ENCODE assay signal across 29 cellular contexts in genomic region chr10:49356945-49357344, GRCh38. TPM values are rescaled to one million over a fixed set of nuclear protein-coding genes. Genes with fewer than 3 reads are reported as not detected.
DNase-seq lines count a peak whose midpoint lies in the region; ATAC-seq and TF ChIP-seq lines count a peak whose summit lies in the region.
"Had no signal": no experiment of that assay in that cellular context is flagged by ENCODE, and none has a peak within 500 bp of the region (broad histone marks: within the 10 kb centered on the region; RNA-seq: fewer than 3 reads in every experiment).

No MANE protein-coding gene starts in this region.

- no peaks in the 10 kb centered on the region for H3F3A ChIP-seq in MM.1S (ENCODE audit: insufficient read depth, low read length)

- no peaks in the 10 kb centered on the region for H4K20me1 ChIP-seq in MM.1S (ENCODE audit: insufficient read depth, low read length)

- no peaks in the 10 kb centered on the region for H3K9me3 ChIP-seq in MM.1S (replicated peaks; ENCODE audit: insufficient read depth, low read length)
- H3K9me3 ChIP-seq: lower lobe of right lung, mucosa of descending colon had no signal

- no peak overlapping the region for H3K4me2 ChIP-seq in MM.1S (ENCODE audit: low read depth, low read length)

- no peaks in the 10 kb centered on the region for H3K4me1 ChIP-seq in MM.1S (ENCODE audit: low read length)
- H3K4me1 ChIP-seq: tibial nerve had no signal

- H3K9ac ChIP-seq in MM.1S (ENCODE audit: low read length) = no peak overlapping the region

- peak overlapping the region in 1 of 2 donors; percentile 14 for H3K27ac Mint-ChIP-seq in natural killer cell treated with Interleukin-12 subunit alpha and Interleukin-12 subunit beta and Interleukin-15 and Interleukin-18, amount 100 ng/mL, for 72 hours
- no peak overlapping the region for H3K27ac Mint-ChIP-seq in natural killer cell
- H3K27ac Mint-ChIP-seq: activated CD4-positive, alpha-beta memory T cell treated with anti-CD3 and anti-CD28 coated beads for 36 hours; HFFc6; nephron progenitor cell; T-cell had no signal

- no peak overlapping the region for H3K4me3 Mint-ChIP-seq in natural killer cell treated with Interleukin-12 subunit alpha and Interleukin-12 subunit beta and Interleukin-15 and Interleukin-18, amount 100 ng/mL, for 72 hours
- H3K4me3 Mint-ChIP-seq in natural killer cell = no peak overlapping the region
- H3K4me3 Mint-ChIP-seq: activated CD4-positive, alpha-beta memory T cell treated with anti-CD3 and anti-CD28 coated beads for 36 hours; HFFc6; nephron progenitor cell; T-cell had no signal

- no peak overlapping the region for H3K27ac ChIP-seq in MM.1S (ENCODE audit: low read length)
- H3K27ac ChIP-seq: esophagus squamous epithelium, lower lobe of right lung, SJCRH30, tibial nerve had no signal

- peak; percentile 75 for ATAC-seq in natural killer cell treated with Interleukin-12 subunit alpha and Interleukin-12 subunit beta and Interleukin-15 and Interleukin-18, amount 100 ng/mL, for 72 hours
- ATAC-seq in natural killer cell = no peak
- peak; percentile 47 for ATAC-seq in HG02623 (IDR thresholded peaks at IDR 0.05; ENCODE audit: unreplicated experiment)
- ATAC-seq in HG03097 (IDR thresholded peaks at IDR 0.05; ENCODE audit: low FRiP score, unreplicated experiment) = no peak
- ATAC-seq: HepG2, lower lobe of right lung, mucosa of descending colon, T-cell had no signal

- no peaks in the 10 kb centered on the region for H3K27me3 ChIP-seq in MM.1S (replicated peaks; ENCODE audit: insufficient read depth, low read length)
- H3K27me3 ChIP-seq: esophagus squamous epithelium, SJCRH30, tibial nerve had no signal

- TF ChIP-seq CTCF in natural killer cell (IDR thresholded peaks at IDR 0.05) (no peak), MM.1S (IDR thresholded peaks at IDR 0.05; ENCODE audit: low read length) (no peak)

- H3K9me2 ChIP-seq in MM.1S (replicated peaks; ENCODE audit: insufficient read depth, low read length) = no peaks in the 10 kb centered on the region

- no peak for DNase-seq in natural killer cell treated with Interleukin-12 subunit alpha and Interleukin-12 subunit beta and Interleukin-15 and Interleukin-18, amount 100 ng/mL, for 72 hours (ENCODE audit: low spot score)
- DNase-seq in natural killer cell = no peak
- peak; percentile 46 for DNase-seq in MM.1S
- DNase-seq in KG1 (lab: John Stamatoyannopoulos, UW) = no peak
- DNase-seq in AG08395 (ENCODE audit: low spot score) = no peak
- DNase-seq in NCI-H1930 (lab: John Stamatoyannopoulos, UW) = no peak
- DNase-seq: activated CD4-positive, alpha-beta memory T cell treated with anti-CD3 and anti-CD28 coated beads for 36 hours; activated gamma-delta T cell; activated T-cell treated with anti-CD3 and anti-CD28 coated beads for 4 hours; cerebellar nuclear complex; esophagus squamous epithelium; foreskin melanocyte; HFFc6; lower lobe of right lung; mucosa of descending colon; NCI-H1092 treated with DMSO at 0.1 percent for 48 hours; NCI-H2029; NCI-H2227 treated with DMSO at 0.1 percent for 48 hours; nephron progenitor cell; stimulated activated CD8-positive, alpha-beta memory T cell treated with anti-CD3 and anti-CD28 coated beads, Interleukin-4, amount 100 ng/mL, for 48 hours; T-cell had no signal

- intact Hi-C loops in natural killer cell (cut with micrococcal nuclease) = no loop called here

- no peaks in the 10 kb centered on the region for H3K9me3 Mint-ChIP-seq in natural killer cell treated with Interleukin-12 subunit alpha and Interleukin-12 subunit beta and Interleukin-15 and Interleukin-18, amount 100 ng/mL, for 72 hours
- H3K9me3 Mint-ChIP-seq in natural killer cell = no peaks in the 10 kb centered on the region
- H3K9me3 Mint-ChIP-seq: activated CD4-positive, alpha-beta memory T cell treated with anti-CD3 and anti-CD28 coated beads for 36 hours; HFFc6 had no signal

- H3K36me3 ChIP-seq in MM.1S (replicated peaks; ENCODE audit: insufficient read depth, low read length) = no peaks in the 10 kb centered on the region
- H3K36me3 ChIP-seq: esophagus squamous epithelium, lower lobe of right lung, SJCRH30, tibial nerve had no signal

- peaks cover 5 to 8% of the 10 kb centered on the region in 2 donors for H3K27me3 Mint-ChIP-seq in natural killer cell treated with Interleukin-12 subunit alpha and Interleukin-12 subunit beta and Interleukin-15 and Interleukin-18, amount 100 ng/mL, for 72 hours
- no peaks in the 10 kb centered on the region for H3K27me3 Mint-ChIP-seq in natural killer cell (ENCODE audit: low read depth in 2 of 2)

- H3K4me1 Mint-ChIP-seq in natural killer cell treated with Interleukin-12 subunit alpha and Interleukin-12 subunit beta and Interleukin-15 and Interleukin-18, amount 100 ng/mL, for 72 hours (ENCODE audit: low read depth in 2 of 2) = peaks cover 5 to 9% of the 10 kb centered on the region in 2 donors
- H3K4me1 Mint-ChIP-seq in natural killer cell = no peaks in the 10 kb centered on the region
- H3K4me1 Mint-ChIP-seq: T-cell had no signal

- H3K4me3 ChIP-seq in MM.1S (ENCODE audit: low read length) = no peak overlapping the region
- H3K4me3 ChIP-seq: esophagus squamous epithelium, lower lobe of right lung, mucosa of descending colon, SJCRH30, tibial nerve had no signal

- H3K79me2 ChIP-seq in MM.1S (ENCODE audit: low read length) = no peaks in the 10 kb centered on the region

- no peaks in the 10 kb centered on the region for H3K36me3 Mint-ChIP-seq in natural killer cell treated with Interleukin-12 subunit alpha and Interleukin-12 subunit beta and Interleukin-15 and Interleukin-18, amount 100 ng/mL, for 72 hours
- no peaks in the 10 kb centered on the region for H3K36me3 Mint-ChIP-seq in natural killer cell
- H3K36me3 Mint-ChIP-seq: activated CD4-positive, alpha-beta memory T cell treated with anti-CD3 and anti-CD28 coated beads for 36 hours; T-cell had no signal

- no peak overlapping the region for H2AFZ ChIP-seq in MM.1S (ENCODE audit: low read length)

RNA-seq across cellular contexts. Expression of gene DRGX, which starts 38.9 kb away (rescaled TPM):
- total RNA-seq in natural killer cell treated with Interleukin-12 subunit alpha and Interleukin-12 subunit beta and Interleukin-15 and Interleukin-18, amount 100 ng/mL, for 72 hours = not detected
- total RNA-seq in natural killer cell = not detected
- total RNA-seq: activated CD4-positive, alpha-beta memory T cell treated with anti-CD3 and anti-CD28 coated beads for 36 hours; dermis microvascular lymphatic vessel endothelial cell; esophagus squamous epithelium; HepG2; LHCN-M2; lower lobe of right lung; osteocyte; T-cell; tibial nerve had no signal

RNA-seq across cellular contexts. Expression of gene C10orf71, which starts 58.0 kb away (rescaled TPM):
- not detected for total RNA-seq in natural killer cell treated with Interleukin-12 subunit alpha and Interleukin-12 subunit beta and Interleukin-15 and Interleukin-18, amount 100 ng/mL, for 72 hours
- not detected for total RNA-seq in natural killer cell
- total RNA-seq: activated CD4-positive, alpha-beta memory T cell treated with anti-CD3 and anti-CD28 coated beads for 36 hours; dermis microvascular lymphatic vessel endothelial cell; HepG2; HFFc6; LHCN-M2; lower lobe of right lung; osteocyte; T-cell had no signal

Comparison
In these comparisons a context has a peak if more than half of its experiments do, and no peak if none do; other contexts are left out.
1. ATAC-seq: peak in natural killer cell treated with Interleukin-12 subunit alpha and Interleukin-12 subunit beta and Interleukin-15 and Interleukin-18, amount 100 ng/mL, for 72 hours (2 of 2) and HG02623 (single experiment); none in natural killer cell (0 of 3) and HG03097 (single experiment).